Comparison of ENCODE assay signal across 8 cellular contexts in the genomic region with DNA sequence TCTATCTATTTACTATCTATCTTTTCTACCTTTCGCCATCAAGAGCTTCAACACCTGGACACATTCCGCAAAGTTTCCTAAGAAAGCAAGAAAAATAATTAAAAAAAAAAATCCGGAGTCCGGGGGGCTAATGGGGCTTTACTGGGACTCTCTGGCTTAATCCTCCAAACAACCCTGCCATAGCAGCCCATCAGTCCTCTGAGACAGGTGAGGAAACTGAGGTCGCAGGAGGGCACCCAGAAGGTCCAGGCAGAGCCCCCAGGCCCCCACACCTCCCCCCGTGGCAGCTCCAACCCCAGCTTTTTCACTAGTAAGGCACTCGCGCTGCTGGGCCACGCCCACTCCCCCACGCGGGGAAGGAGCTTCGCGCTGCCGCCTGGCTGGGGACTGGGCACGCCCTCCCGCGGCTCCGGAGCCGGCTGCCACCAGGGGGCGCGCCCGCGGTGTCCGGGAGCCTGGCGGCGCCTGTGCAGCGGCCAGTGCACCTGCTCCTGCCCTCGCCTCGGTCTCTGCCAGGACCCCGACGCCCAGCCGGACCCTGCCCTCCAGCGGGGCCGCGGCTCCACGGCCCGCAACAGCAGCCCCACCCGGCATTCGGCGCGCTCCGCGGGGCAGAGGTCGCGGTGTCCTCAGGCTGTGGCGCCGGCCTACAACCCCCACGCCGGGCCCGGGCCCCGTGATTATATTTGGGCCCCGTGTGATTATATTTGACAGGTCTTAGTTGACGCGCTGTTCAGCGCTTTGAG. TPM values are rescaled to one million over a fixed set of nuclear protein-coding genes. Genes with fewer than 3 reads are reported as not detected.
DNase-seq lines count a peak whose midpoint lies in the region; ATAC-seq and TF ChIP-seq lines count a peak whose summit lies in the region.

No MANE protein-coding gene starts in this region.

- CTCF ChIA-PET in CD8-positive, alpha-beta memory T cell (lab: Charles Lee) = interaction anchor here (0.6 to 1.4 kb wide), 8 partner anchors 11 to 267 kb away, joined by 3 to 7 read pairs (median 3); partner anchors contain the start of genes ISG15 and PERM1

- H3K9ac ChIP-seq in trophoblast cell (ENCODE audit: low read length) = no peak overlapping the region

- TF ChIP-seq CTCF in gastroesophageal sphincter (IDR thresholded peaks at IDR 0.05) = peak; percentile 79 to 95 (median 82)
- TF ChIP-seq CTCF in type B pancreatic cell (conservative IDR thresholded peaks at IDR 0.05) = peak; percentile 90

- no peak for TF ChIP-seq EP300 in gastroesophageal sphincter (IDR thresholded peaks at IDR 0.05)

- H2BK5ac ChIP-seq in trophoblast cell (ENCODE audit: low read depth, low read length, poor library complexity) = no peak overlapping the region

- no peaks in the 10 kb centered on the region for H3K27me3 ChIP-seq in CD8-positive, alpha-beta memory T cell (ENCODE audit: insufficient read depth, low read length, poor library complexity, severe bottlenecking)
- H3K27me3 ChIP-seq in gastroesophageal sphincter = peaks cover 63% of the 10 kb centered on the region
- H3K27me3 ChIP-seq in trophoblast cell (ENCODE audit: insufficient read depth, low read length) = peaks cover 3% of the 10 kb centered on the region

- no peak overlapping the region for H2BK120ac ChIP-seq in trophoblast cell (ENCODE audit: insufficient read depth, low read length, poor library complexity)

- peak overlapping the region; percentile 45 for H3K4me2 ChIP-seq in trophoblast cell (ENCODE audit: low read length)

- no peak overlapping the region for H4K12ac ChIP-seq in trophoblast cell (ENCODE audit: low read depth, low read length)

- ATAC-seq in gastroesophageal sphincter = peak; percentile 78
- ATAC-seq in GM18502 (IDR thresholded peaks at IDR 0.05; ENCODE audit: poor library complexity, unreplicated experiment) = no peak

- H4K8ac ChIP-seq in trophoblast cell (ENCODE audit: low read depth, low read length) = no peak overlapping the region

- no peaks in the 10 kb centered on the region for H3K79me2 ChIP-seq in trophoblast cell (ENCODE audit: control insufficient read depth, insufficient read depth, low read length, poor library complexity)

- POLR2A ChIA-PET in CD8-positive, alpha-beta memory T cell (lab: Charles Lee) = no interaction called here

- H3K4ac ChIP-seq in trophoblast cell (ENCODE audit: low read depth, low read length) = no peak overlapping the region

- no peak overlapping the region for H3K23ac ChIP-seq in trophoblast cell (ENCODE audit: low read length)

- no peak overlapping the region for H3K27ac ChIP-seq in CD8-positive, alpha-beta memory T cell (ENCODE audit: low read depth, low read length)
- H3K27ac ChIP-seq in gastroesophageal sphincter (no peak overlapping the region), trophoblast cell (ENCODE audit: low read depth, low read length) (no peak overlapping the region)

- TF ChIP-seq POLR2A in gastroesophageal sphincter (IDR thresholded peaks at IDR 0.05) = no peak

- no peak overlapping the region for H3K4me3 ChIP-seq in CD8-positive, alpha-beta memory T cell (ENCODE audit: low read length)
- H3K4me3 ChIP-seq in gastroesophageal sphincter (peak overlapping the region in 1 of 2 donors; percentile 39), trophoblast cell (ENCODE audit: low read depth, low read length) (no peak overlapping the region)

- H3K9me3 ChIP-seq in CD8-positive, alpha-beta memory T cell (ENCODE audit: low read length) = no peaks in the 10 kb centered on the region
- H3K9me3 ChIP-seq in gastroesophageal sphincter = no peaks in the 10 kb centered on the region
- no peaks in the 10 kb centered on the region for H3K9me3 ChIP-seq in trophoblast cell (ENCODE audit: insufficient read depth, low read depth, low read length)

- no peaks in the 10 kb centered on the region for H3K9me3 Mint-ChIP-seq in CD8-positive, alpha-beta memory T cell
- H3K9me3 Mint-ChIP-seq in type B pancreatic cell = no peaks in the 10 kb centered on the region

- H3K4me1 ChIP-seq in CD8-positive, alpha-beta memory T cell (ENCODE audit: insufficient read depth, low read length) = no peaks in the 10 kb centered on the region
- peaks cover 0 to 9% (median 3%) of the 10 kb centered on the region in 3 donors for H3K4me1 ChIP-seq in gastroesophageal sphincter
- no peaks in the 10 kb centered on the region for H3K4me1 ChIP-seq in trophoblast cell (ENCODE audit: control insufficient read depth in 1 of 2, insufficient read depth in 2 of 2, low read length in 2 of 2)

- H3K36me3 ChIP-seq in CD8-positive, alpha-beta memory T cell (ENCODE audit: insufficient read depth, low read length) = no peaks in the 10 kb centered on the region
- H3K36me3 ChIP-seq in gastroesophageal sphincter = no peaks in the 10 kb centered on the region
- H3K36me3 ChIP-seq in trophoblast cell (ENCODE audit: control insufficient read depth in 1 of 2, insufficient read depth in 2 of 2, low read length in 2 of 2) = no peaks in the 10 kb centered on the region

- 7 to 31% methylated on average over 2 to 10 of the region's 55 CpGs for WGBS in gastroesophageal sphincter (ENCODE audit: low coverage in 1 of 2), 2 donors
- WGBS in trophoblast cell (ENCODE audit: extremely low coverage, insufficient coverage, insufficient read length) = no CpG with 5 or more reads among the region's 55 CpGs

- peaks cover 0 to 5% (median 4%) of the 10 kb centered on the region in 3 donors for H3K4me1 Mint-ChIP-seq in CD8-positive, alpha-beta memory T cell
- H3K4me1 Mint-ChIP-seq in type B pancreatic cell (ENCODE audit: unreplicated experiment) = no peaks in the 10 kb centered on the region

- H2AFZ ChIP-seq in trophoblast cell (ENCODE audit: insufficient read depth, low read length, poor library complexity) = no peak overlapping the region

- H4K91ac ChIP-seq in trophoblast cell (ENCODE audit: low read depth, low read length) = no peak overlapping the region

- H3K4me3 Mint-ChIP-seq in CD8-positive, alpha-beta memory T cell = peak overlapping the region in 2 of 7 donors; percentile 10 to 20
- no peak overlapping the region for H3K4me3 Mint-ChIP-seq in type B pancreatic cell

- no peak overlapping the region for H3K27ac Mint-ChIP-seq in CD8-positive, alpha-beta memory T cell
- no peak overlapping the region for H3K27ac Mint-ChIP-seq in type B pancreatic cell

- H3K27me3 Mint-ChIP-seq in CD8-positive, alpha-beta memory T cell = peaks cover 22 to 52% of the 10 kb centered on the region in 2 donors
- H3K27me3 Mint-ChIP-seq in type B pancreatic cell = peaks cover 77% of the 10 kb centered on the region

- no peaks in the 10 kb centered on the region for H3K36me3 Mint-ChIP-seq in CD8-positive, alpha-beta memory T cell
- H3K36me3 Mint-ChIP-seq in type B pancreatic cell = no peaks in the 10 kb centered on the region

- no peak overlapping the region for H2AK5ac ChIP-seq in trophoblast cell (ENCODE audit: low read length)

- no peak overlapping the region for H3K14ac ChIP-seq in trophoblast cell (ENCODE audit: low read length)

- H3K79me1 ChIP-seq in trophoblast cell (ENCODE audit: low read length) = no peaks in the 10 kb centered on the region

- H3K18ac ChIP-seq in trophoblast cell (ENCODE audit: low read length) = no peak overlapping the region

- DNase-seq in CD8-positive, alpha-beta memory T cell = peak; percentile 79 to 89 (median 82)
- DNase-seq in HPDE6-E6E7 (ENCODE audit: extremely low spot score) (peak; percentile 26), SK-N-DZ (ENCODE audit: low spot score) (peak; percentile 53), trophoblast cell (peak; percentile 59 to 82), type B pancreatic cell (ENCODE audit: extremely low spot score, unreplicated experiment) (peak; percentile 83)
- peak; percentile 95 for DNase-seq in activated effector memory CD4-positive, alpha-beta T cell treated with anti-CD3 and anti-CD28 coated beads, Interleukin-2, amount 50 U/mL, for 16 hours

- no peak overlapping the region for H2BK12ac ChIP-seq in trophoblast cell (ENCODE audit: low read length)

RNA-seq across cellular contexts. Expression of gene SAMD11, which starts 54.1 kb away (rescaled TPM):
- not detected for total RNA-seq in CD8-positive, alpha-beta memory T cell
- polyA plus RNA-seq in CD8-positive, alpha-beta memory T cell = 0.20 TPM
- 123 and 149 TPM in 2 replicates for polyA plus RNA-seq in SK-N-DZ (2014; cell fraction: cytosol; rRNA removed)
- 494 and 564 TPM in 2 replicates for polyA plus RNA-seq in SK-N-DZ (2014; cell fraction: nucleus; rRNA removed)
- total RNA-seq in gastroesophageal sphincter (10 to 100 TPM; 14.2 to 21.2 (median 17.4) TPM), type B pancreatic cell (ENCODE audit: low replicate concordance) (13.1 and 50.5 TPM in 2 replicates)
- 16.6 and 18.4 TPM in 2 replicates for polyA plus RNA-seq in trophoblast cell (2013)

Comparison
In these comparisons a context has a peak if more than half of its experiments do, and no peak if none do; other contexts are left out.
1. DNase-seq: peak in every context shown above with its lines; median percentile 95 in activated effector memory CD4-positive, alpha-beta T cell treated with anti-CD3 and anti-CD28 coated beads, Interleukin-2, amount 50 U/mL, for 16 hours; 83 in type B pancreatic cell; 82 in CD8-positive, alpha-beta memory T cell; 70 in trophoblast cell; 53 in SK-N-DZ; 26 in HPDE6-E6E7.
2. RNA of gene SAMD11, which starts 54.1 kb away (total RNA-seq): 13.1 to 50.5 TPM in type B pancreatic cell and 14.2 to 21.2 TPM in gastroesophageal sphincter; not detected in CD8-positive, alpha-beta memory T cell; every median in the first group is over 10 times any median in the second.